In the genomic region with DNA sequence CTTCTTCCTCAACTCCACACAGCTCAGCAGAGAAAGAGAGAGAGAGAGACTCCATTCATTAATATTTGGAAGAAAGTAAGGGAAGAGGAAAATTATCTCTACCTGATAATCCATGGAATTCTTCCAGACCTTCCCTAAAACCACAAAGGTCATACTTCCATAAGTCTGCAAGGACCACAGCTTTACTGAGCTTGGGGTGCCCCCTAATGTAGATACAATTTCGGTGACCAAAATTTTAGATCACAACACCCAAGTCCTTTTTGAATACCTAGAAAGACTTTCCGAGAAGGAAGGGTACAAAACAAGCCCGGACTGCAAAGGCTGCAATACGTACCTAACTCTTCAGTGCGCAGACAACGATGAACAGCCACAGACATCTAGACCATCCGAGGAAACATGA, we compare ENCODE assay signal across 19 cellular contexts.
"Had no signal": no experiment of that assay in that cellular context is flagged by ENCODE, and none has a peak within 500 bp of the region (broad histone marks: within the 10 kb centered on the region; RNA-seq: fewer than 3 reads in every experiment).

No MANE protein-coding gene starts in this region.

- H3K27ac ChIP-seq: cardiac muscle cell, foreskin keratinocyte, lower lobe of right lung, neural progenitor cell, testis, uterus had no signal

- H3K9me3 Mint-ChIP-seq: activated naive CD4-positive, alpha-beta T cell treated with anti-CD3 and anti-CD28 coated beads, Interleukin-2, amount 10 ng/mL, durations not matched to agents 7 days and 5 days; activated naive CD8-positive, alpha-beta T cell treated with anti-CD3 and anti-CD28 coated beads, Interleukin-2, amount 50 U/mL, for 24 hours had no signal

- H3K27me3 Mint-ChIP-seq: activated naive CD4-positive, alpha-beta T cell treated with anti-CD3 and anti-CD28 coated beads, Interleukin-2, amount 10 ng/mL, durations not matched to agents 7 days and 5 days; activated naive CD8-positive, alpha-beta T cell treated with anti-CD3 and anti-CD28 coated beads, Interleukin-2, amount 50 U/mL, for 24 hours had no signal

- H3K27ac Mint-ChIP-seq: activated naive CD4-positive, alpha-beta T cell treated with anti-CD3 and anti-CD28 coated beads, Interleukin-2, amount 10 ng/mL, durations not matched to agents 7 days and 5 days; activated naive CD8-positive, alpha-beta T cell treated with anti-CD3 and anti-CD28 coated beads, Interleukin-2, amount 50 U/mL, for 24 hours; naive thymus-derived CD4-positive, alpha-beta T cell; neural progenitor cell had no signal

- H3K4me3 ChIP-seq: body of pancreas, cardiac muscle cell, lower lobe of right lung, neural progenitor cell, testis, uterus had no signal

- H3K4me2 ChIP-seq: neural progenitor cell had no signal

- H3K9me3 ChIP-seq: body of pancreas, lower lobe of right lung, testis, uterus had no signal

- H3K27me3 ChIP-seq: body of pancreas, cardiac muscle cell, foreskin keratinocyte, neural progenitor cell, testis, uterus had no signal

- H3K4me1 ChIP-seq: foreskin keratinocyte, lower lobe of right lung, neural progenitor cell, testis, uterus had no signal

- H2AFZ ChIP-seq: neural progenitor cell had no signal

- H3K36me3 ChIP-seq: cardiac muscle cell, lower lobe of right lung, neural progenitor cell, uterus had no signal

- H3K36me3 Mint-ChIP-seq: activated naive CD4-positive, alpha-beta T cell treated with anti-CD3 and anti-CD28 coated beads, Interleukin-2, amount 10 ng/mL, durations not matched to agents 7 days and 5 days; naive thymus-derived CD4-positive, alpha-beta T cell; neural progenitor cell had no signal

- H3K9ac ChIP-seq: neural progenitor cell had no signal

- H3K4me1 Mint-ChIP-seq: activated naive CD4-positive, alpha-beta T cell treated with anti-CD3 and anti-CD28 coated beads, Interleukin-2, amount 10 ng/mL, durations not matched to agents 7 days and 5 days; activated naive CD8-positive, alpha-beta T cell treated with anti-CD3 and anti-CD28 coated beads, Interleukin-2, amount 50 U/mL, for 24 hours; naive thymus-derived CD4-positive, alpha-beta T cell; neural progenitor cell had no signal

- H3K4me3 Mint-ChIP-seq: activated naive CD4-positive, alpha-beta T cell treated with anti-CD3 and anti-CD28 coated beads, Interleukin-2, amount 10 ng/mL, durations not matched to agents 7 days and 5 days; activated naive CD8-positive, alpha-beta T cell treated with anti-CD3 and anti-CD28 coated beads, Interleukin-2, amount 50 U/mL, for 24 hours; naive thymus-derived CD4-positive, alpha-beta T cell; neural progenitor cell had no signal

- DNase-seq: activated CD4-positive, alpha-beta T cell treated with anti-CD3 and anti-CD28 coated beads for 4 hours; activated CD4-positive, alpha-beta T cell treated with anti-CD3 and anti-CD28 coated beads, Interleukin-2, amount 50 U/mL, for 48 hours; activated CD4-positive, CD25-positive, alpha-beta regulatory T cell; activated effector memory CD4-positive, alpha-beta T cell treated with Interleukin-2 at 50 U/mL for 16 hours; activated naive CD4-positive, alpha-beta T cell treated with anti-CD3 and anti-CD28 coated beads, Interleukin-2, amount 10 ng/mL, durations not matched to agents 7 days and 5 days; activated naive CD8-positive, alpha-beta T cell treated with anti-CD3 and anti-CD28 coated beads, Interleukin-2, amount 50 U/mL, for 24 hours; activated T-cell treated with anti-CD3 and anti-CD28 coated beads, Interleukin-2, amount 50 U/mL, for 48 hours; body of pancreas; foreskin keratinocyte; lower lobe of right lung; naive thymus-derived CD4-positive, alpha-beta T cell; stimulated activated CD4-positive, alpha-beta T cell treated with anti-CD3 and anti-CD28 coated beads, Interleukin-4, amount 100 ng/mL, for 1 hour; stimulated activated naive CD4-positive, alpha-beta T cell; testis; trophoblast cell; uterus had no signal

- ATAC-seq: activated naive CD8-positive, alpha-beta T cell treated with anti-CD3 and anti-CD28 coated beads, Interleukin-2, amount 50 U/mL, for 24 hours; foreskin keratinocyte; left lobe of liver; lower lobe of right lung; naive thymus-derived CD4-positive, alpha-beta T cell had no signal
